ENCODE assay signal across 1 cellular context in the genomic region with DNA sequence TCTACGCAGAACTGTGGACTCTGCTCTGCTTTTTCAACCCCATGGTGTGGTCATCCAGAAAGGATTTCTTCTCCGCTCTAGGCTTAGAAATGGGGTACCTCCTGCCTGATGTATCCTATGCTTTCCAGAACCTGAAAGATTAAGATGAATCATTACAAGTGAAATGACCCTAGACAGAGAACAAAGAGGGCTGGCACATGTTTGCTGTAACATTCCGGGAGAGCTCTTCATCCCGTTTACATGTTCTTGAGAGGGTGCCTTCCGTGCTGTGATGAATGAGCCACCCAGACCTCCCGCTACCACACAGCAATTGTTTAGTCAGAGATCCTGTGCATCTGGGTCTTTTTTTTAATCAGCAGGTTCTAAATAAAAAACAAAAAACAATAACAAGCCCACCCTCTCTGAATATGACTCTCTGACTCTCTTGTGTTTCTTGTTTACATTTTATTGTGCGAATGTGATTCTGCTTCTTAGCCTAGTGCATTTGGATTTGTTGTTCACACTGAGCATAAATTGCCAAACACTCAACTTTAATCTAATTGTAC.
TF ChIP-seq lines count a peak whose summit lies in the region.

No MANE protein-coding gene starts in this region.

TF ChIP-seq in IMR-90, 13 proteins besides CTCF, POLR2A, EP300 and RAD21:
- TF ChIP-seq MAZ (IDR thresholded peaks at IDR 0.05; ENCODE audit: borderline replicate concordance, low read depth, low read length) (no peak), MXI1 (IDR thresholded peaks at IDR 0.05; ENCODE audit: borderline replicate concordance, low read depth, low read length) (no peak), NFE2L2 (IDR thresholded peaks at IDR 0.05; ENCODE audit: low read depth, low read length) (no peak)
TF ChIP-seq in IMR-90: peak in this region for 0.
